Comparison of ENCODE assay signal across 23 cellular contexts in genomic region chr5:2704111-2704510, GRCh38. TPM values are rescaled to one million over a fixed set of nuclear protein-coding genes. Genes with fewer than 3 reads are reported as not detected.
"Had no signal": no experiment of that assay in that cellular context is flagged by ENCODE, and none has a peak within 500 bp of the region (broad histone marks: within the 10 kb centered on the region; RNA-seq: fewer than 3 reads in every experiment).

No MANE protein-coding gene starts in this region.

- H3K9me3 ChIP-seq: esophagus squamous epithelium, gastrocnemius medialis, heart right ventricle, left lung, lower lobe of right lung had no signal

- ATAC-seq: effector memory CD8-positive, alpha-beta T cell; esophagus mucosa; gastrocnemius medialis; heart right ventricle; left cardiac atrium; left lung; left ventricle myocardium superior; lower lobe of right lung had no signal

- H3K27me3 ChIP-seq: gastrocnemius medialis had no signal

- H3K4me1 Mint-ChIP-seq: endodermal cell had no signal

- DNase-seq: cortex of kidney; effector CD8-positive, alpha-beta T cell; effector memory CD8-positive, alpha-beta T cell; endodermal cell; erythroblast; esophagus squamous epithelium; foreskin fibroblast; foreskin melanocyte; gastrocnemius medialis; glutamatergic neuron; head of caudate nucleus; heart right ventricle; hippocampal formation; left cardiac atrium; left lung; left ventricle myocardium superior; lower lobe of right lung; mesenchymal stem cell; midbrain had no signal

- H3K27ac Mint-ChIP-seq: dendritic cell treated with granulocyte-macrophage colony-stimulating factor and Interleukin-4, amounts not matched to agents 40 ng/mL and 50 ng/mL, for 4 days; effector memory CD8-positive, alpha-beta T cell; endodermal cell had no signal

- H3K4me3 ChIP-seq: esophagus squamous epithelium, gastrocnemius medialis, heart right ventricle, left lung, lower lobe of right lung had no signal

- H3K9me3 Mint-ChIP-seq: dendritic cell treated with granulocyte-macrophage colony-stimulating factor and Interleukin-4, amounts not matched to agents 40 ng/mL and 50 ng/mL, for 4 days; endodermal cell had no signal

- H3K27me3 Mint-ChIP-seq: dendritic cell treated with granulocyte-macrophage colony-stimulating factor and Interleukin-4, amounts not matched to agents 40 ng/mL and 50 ng/mL, for 4 days had no signal

- H3K4me3 Mint-ChIP-seq: dendritic cell treated with granulocyte-macrophage colony-stimulating factor and Interleukin-4, amounts not matched to agents 40 ng/mL and 50 ng/mL, for 4 days; effector memory CD8-positive, alpha-beta T cell; endodermal cell had no signal

- H3K27ac ChIP-seq: epithelial cell of prostate, esophagus squamous epithelium, gastrocnemius medialis, heart right ventricle, left lung, lower lobe of right lung had no signal

RNA-seq across cellular contexts. Expression of gene IRX2, which starts 47.4 kb away (rescaled TPM):
- total RNA-seq: mononuclear cell had no signal
